ENCODE assay signal across 8 cellular contexts in the genomic region with DNA sequence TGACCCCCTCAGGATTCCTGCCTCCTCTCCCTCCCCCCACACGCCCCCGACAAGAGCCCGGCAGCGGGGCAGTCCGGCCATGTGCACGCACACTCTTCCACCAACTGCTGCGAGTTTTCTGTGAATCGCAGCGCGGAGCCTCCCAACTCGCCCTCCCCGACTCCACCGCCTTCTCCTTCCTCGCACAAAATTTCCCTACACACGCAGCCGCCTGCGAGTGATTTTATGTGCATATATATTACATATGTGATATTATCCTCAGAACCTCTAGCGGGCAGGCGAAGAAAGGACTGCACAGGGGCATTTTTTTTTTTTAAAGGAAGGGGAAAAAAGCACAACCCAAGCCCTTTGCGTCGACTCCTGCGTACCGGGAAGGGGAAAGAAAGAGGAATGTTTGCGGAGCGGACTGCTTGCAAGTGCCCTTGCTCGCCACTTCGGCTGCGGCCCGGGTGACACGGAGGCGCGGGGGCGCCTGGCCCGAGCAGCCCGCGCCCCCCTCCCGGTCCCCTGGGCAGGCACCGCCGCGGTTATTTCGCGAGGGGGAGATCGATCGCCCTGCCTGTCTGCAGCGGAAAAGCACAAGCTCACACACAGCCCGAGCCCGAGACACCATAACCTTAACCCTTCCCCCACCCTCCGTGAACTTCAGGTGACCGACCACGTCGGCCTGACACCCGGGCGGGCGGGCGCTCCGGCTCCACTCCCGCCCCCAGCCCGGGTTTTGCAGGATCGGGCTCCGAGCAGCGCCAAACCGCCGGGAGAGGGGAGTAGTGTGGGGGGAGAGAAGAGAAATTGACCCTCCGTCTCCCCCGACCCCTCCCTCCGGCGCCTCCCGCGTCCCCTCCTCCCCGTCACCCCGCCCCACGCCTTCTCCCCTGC. TPM values are rescaled to one million over a fixed set of nuclear protein-coding genes. Genes with fewer than 3 reads are reported as not detected.
DNase-seq lines count a peak whose midpoint lies in the region; ATAC-seq and TF ChIP-seq lines count a peak whose summit lies in the region.

No MANE protein-coding gene starts in this region.

- peak overlapping the region; percentile 77 for H3K9ac ChIP-seq in SK-N-MC (ENCODE audit: insufficient read length)

- peak overlapping the region; percentile 83 for H3K27ac ChIP-seq in SK-N-MC
- peak overlapping the region; percentile 92 to 99 (median 96) for H3K27ac ChIP-seq in heart left ventricle
- peak overlapping the region; percentile 96 for H3K27ac ChIP-seq in urinary bladder (ENCODE audit: low read depth)

- peaks cover 0 to 31% (median 19%) of the 10 kb centered on the region in 12 donors for H3K4me1 ChIP-seq in heart left ventricle
- no peaks in the 10 kb centered on the region for H3K4me1 ChIP-seq in urinary bladder (ENCODE audit: insufficient read depth)

- H3K27me3 ChIP-seq in heart left ventricle, result no peaks in the 10 kb centered on the region

- peak overlapping the region; percentile 85 for H3K4me3 ChIP-seq in SK-N-MC
- peak overlapping the region; percentile 70 to 93 (median 80) for H3K4me3 ChIP-seq in heart left ventricle
- H3K4me3 ChIP-seq in urinary bladder (ENCODE audit: low read depth, low read length), result peak overlapping the region; percentile 93

- ATAC-seq in GM21515 (IDR thresholded peaks at IDR 0.05; ENCODE audit: unreplicated experiment), result peak; percentile 46
- peak; percentile 34 to 76 (median 66) for ATAC-seq in heart left ventricle

- TF ChIP-seq CTCF in heart left ventricle (IDR thresholded peaks at IDR 0.05), result peak in 7 of 12 donors; percentile 10 to 28 (median 12)

- DNase-seq in Daoy (ENCODE audit: low read depth), result peak; percentile 66
- DNase-seq in HuH-7.5 (ENCODE audit: low spot score), result peak; percentile 66
- no peak for DNase-seq in SK-N-MC (ENCODE audit: low read depth, low spot score)
- DNase-seq in activated naive CD8-positive, alpha-beta T cell treated with anti-CD3 and anti-CD28 coated beads, Interleukin-2, amount 50 U/mL, for 16 hours (ENCODE audit: low read depth, low spot score), result peak; percentile 21
- peak; percentile 74 to 82 (median 78) for DNase-seq in heart left ventricle
- peak; percentile 39 to 93 (median 60) for DNase-seq in posterior cingulate gyrus

- TF ChIP-seq POLR2A in heart left ventricle (IDR thresholded peaks at IDR 0.05), result peak in 1 of 2 donors; percentile 28

- 1% methylated on average over 69 to 72 of the region's 72 CpGs for WGBS in heart left ventricle, 4 donors
- under 1% methylated on average over 72 of the region's 72 CpGs for WGBS in urinary bladder

- intact Hi-C loops in heart left ventricle (cut with DNase I) (loop anchor here in 8 of 10 donors (2.0 to 10.0 kb wide), 14 partner anchors 49 to 322 kb away; partner anchors contain the start of genes MMAA (in 3 of the 8) and LSM6 (in 1 of the 8)), posterior cingulate gyrus (cut with DNase I) (loop anchor here (5.0 to 10.0 kb wide), 3 partner anchors 52 to 241 kb away; partner anchors contain the start of gene LSM6)

- H3K36me3 ChIP-seq in SK-N-MC (ENCODE audit: insufficient read depth, low read length), result no peaks in the 10 kb centered on the region
- no peaks in the 10 kb centered on the region for H3K36me3 ChIP-seq in heart left ventricle
- H3K36me3 ChIP-seq in urinary bladder (ENCODE audit: insufficient read depth), result no peaks in the 10 kb centered on the region

- H3K9me3 ChIP-seq in SK-N-MC (ENCODE audit: low read depth, low read length) (no peaks in the 10 kb centered on the region), heart left ventricle (no peaks in the 10 kb centered on the region)

RNA-seq across cellular contexts. Expression of gene ZNF827, which starts 2.2 kb away (rescaled TPM):
- total RNA-seq in Daoy (2014; rRNA removed; shearing (Covaris generic)), result 3.9 and 6.2 TPM in 2 replicates
- 10 to 100 TPM in 8 of 9 donors, 1 to 10 TPM in 1; 9.5 to 30.1 (median 18.6) TPM for total RNA-seq in heart left ventricle
- 1 to 10 TPM; 4.5 to 9.2 TPM for polyA plus RNA-seq in heart left ventricle
- 20.2 TPM for total RNA-seq in urinary bladder
- 13.0 TPM for polyA plus RNA-seq in urinary bladder
